33 cellular contexts compared by ENCODE assay signal in the genomic region with DNA sequence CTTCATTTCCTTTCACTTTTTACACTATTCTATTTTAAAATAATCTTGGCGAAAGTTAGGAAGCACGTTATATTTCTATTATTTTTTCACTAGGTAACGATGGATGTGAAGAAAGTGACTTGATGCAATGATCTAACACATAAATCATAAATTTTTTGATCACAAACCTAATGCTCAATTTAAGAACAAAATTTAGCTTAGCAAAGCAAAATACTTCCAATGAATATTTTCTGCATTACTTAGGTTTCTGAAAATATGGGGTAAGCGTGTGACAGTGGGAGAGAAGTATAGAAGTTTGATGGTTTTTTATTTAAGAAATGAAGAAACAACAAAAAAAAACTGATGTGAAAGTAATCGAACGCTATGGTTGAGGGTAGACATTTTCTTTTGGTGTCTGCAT.
"Had no signal": no experiment of that assay in that cellular context is flagged by ENCODE, and none has a peak within 500 bp of the region (broad histone marks: within the 10 kb centered on the region; RNA-seq: fewer than 3 reads in every experiment).

No MANE protein-coding gene starts in this region.

- FAIRE-seq: astrocyte, bronchial epithelial cell had no signal

- H3K4me3 ChIP-seq: adrenal gland, ascending aorta, body of pancreas, breast epithelium, cardiac muscle cell had no signal

- ATAC-seq: activated naive CD4-positive, alpha-beta T cell treated with anti-CD3 and anti-CD28 coated beads, Interleukin-2, amount 50 U/mL, for 72 hours; activated naive CD8-positive, alpha-beta T cell treated with anti-CD3 and anti-CD28 coated beads, Interleukin-2, amount 50 U/mL, for 24 hours; activated T-cell treated with anti-CD3 and anti-CD28 coated beads, Interleukin-2, amount 50 U/mL, for 4 hours; activated T-cell treated with anti-CD3 and anti-CD28 coated beads, Interleukin-2, amount 50 U/mL, for 72 hours; activated T-helper 17 cell treated with anti-CD3 and anti-CD28 coated beads, Interleukin-2, amount 50 U/mL, for 72 hours; body of pancreas had no signal

- H3K4me1 ChIP-seq: adrenal gland, ascending aorta, body of pancreas, breast epithelium had no signal

- H3K27ac ChIP-seq: adrenal gland, ascending aorta, body of pancreas, brain microvascular endothelial cell, breast epithelium, cardiac muscle cell had no signal

- DNase-seq: activated effector memory CD4-positive, alpha-beta T cell treated with anti-CD3 and anti-CD28 coated beads, Interleukin-2, amount 50 U/mL, for 16 hours; activated effector memory CD4-positive, alpha-beta T cell treated with Interleukin-2 at 50 U/mL for 16 hours; activated gamma-delta T cell; activated gamma-delta T cell treated with Interleukin-2 at 50 U/mL for 16 hours; activated naive CD4-positive, alpha-beta T cell; activated naive CD4-positive, alpha-beta T cell treated with anti-CD3 and anti-CD28 coated beads for 36 hours; activated naive CD4-positive, alpha-beta T cell treated with anti-CD3 and anti-CD28 coated beads, Interleukin-2, amount 10 ng/mL, durations not matched to agents 7 days and 5 days; activated naive CD4-positive, alpha-beta T cell treated with anti-CD3 and anti-CD28 coated beads, Interleukin-2, amount 50 U/mL, for 16 hours; activated naive CD4-positive, alpha-beta T cell treated with Interleukin-2 at 50 U/mL for 16 hours; activated naive CD8-positive, alpha-beta T cell treated with anti-CD3 and anti-CD28 coated beads for 36 hours; activated naive CD8-positive, alpha-beta T cell treated with anti-CD3 and anti-CD28 coated beads, Interleukin-2, amount 10 ng/mL, durations not matched to agents 7 days and 5 days; activated naive CD8-positive, alpha-beta T cell treated with anti-CD3 and anti-CD28 coated beads, Interleukin-2, amount 50 U/mL, for 24 hours; activated T-cell treated with anti-CD3 and anti-CD28 coated beads, Interleukin-2, amount 50 U/mL, for 24 hours; activated T-cell treated with anti-CD3 and anti-CD28 coated beads, Interleukin-2, amount 50 U/mL, for 4 hours; activated T-cell treated with anti-CD3 and anti-CD28 coated beads, Interleukin-2, amount 50 U/mL, for 48 hours; activated T-cell treated with anti-CD3 and anti-CD28 coated beads, Interleukin-2, amount 50 U/mL, for 72 hours; adrenal gland; amniotic stem cell; amygdala; anterior cingulate cortex; aorta; body of pancreas; brain microvascular endothelial cell; caudate nucleus; central memory CD4-positive, alpha-beta T cell; cerebellar nuclear complex had no signal

- H3K9me3 ChIP-seq: adrenal gland, ascending aorta, body of pancreas, breast epithelium had no signal

- H3K36me3 ChIP-seq: adrenal gland, ascending aorta, brain microvascular endothelial cell, breast epithelium, cardiac muscle cell had no signal

- H3K27me3 ChIP-seq: adrenal gland, ascending aorta, body of pancreas, brain microvascular endothelial cell, breast epithelium, cardiac muscle cell had no signal
